Comparison of ENCODE assay signal across 1 cellular context in genomic region chr20:2341336-2341735, GRCh38.
TF ChIP-seq lines count a peak whose summit lies in the region.

No MANE protein-coding gene starts in this region.

TF ChIP-seq in K562, 482 proteins besides CTCF, POLR2A, EP300 and RAD21 (continued from another document):
- TF ChIP-seq MAX (CRISPR knock-in tag; IDR thresholded peaks at IDR 0.05) (no peak), ESRRB (CRISPR knock-in tag; IDR thresholded peaks at IDR 0.05; ENCODE audit: borderline replicate concordance) (no peak), NR2C1 (IDR thresholded peaks at IDR 0.05) (no peak), NR2C1 (tag; IDR thresholded peaks at IDR 0.05) (no peak), MAFG (tag; conservative IDR thresholded peaks at IDR 0.05) (no peak), ZNF77 (CRISPR knock-in tag; IDR thresholded peaks at IDR 0.05) (no peak), GABPA (tag; conservative IDR thresholded peaks at IDR 0.05; ENCODE audit: low read depth) (no peak), NRF1 (conservative IDR thresholded peaks at IDR 0.05 in 1 of 2, IDR thresholded peaks at IDR 0.05 in 1 of 2) (no peak), CBFA2T3 (IDR thresholded peaks at IDR 0.05) (no peak), PHB2 (IDR thresholded peaks at IDR 0.05; ENCODE audit: low read depth) (no peak), POLR2H (tag; IDR thresholded peaks at IDR 0.05; ENCODE audit: low read depth) (no peak), TFAP4 (CRISPR knock-in tag; IDR thresholded peaks at IDR 0.05; ENCODE audit: borderline replicate concordance) (no peak), HDAC8 (tag; IDR thresholded peaks at IDR 0.05) (no peak), PPARD (CRISPR knock-in tag; IDR thresholded peaks at IDR 0.05) (no peak), UBTF (IDR thresholded peaks at IDR 0.05; ENCODE audit: borderline replicate concordance in 1 of 2, low read depth in 2 of 2, low read length in 2 of 2) (no peak), SNRNP70 (optimal IDR thresholded peaks at IDR 0.05; ENCODE audit: low read depth, low read length) (no peak), RBM25 (IDR thresholded peaks at IDR 0.05; ENCODE audit: low read depth, low read length, severe bottlenecking) (no peak)
